12 cellular contexts compared by ENCODE assay signal in genomic region chr22:19663821-19664325, GRCh38. TPM values are rescaled to one million over a fixed set of nuclear protein-coding genes. Genes with fewer than 3 reads are reported as not detected.
DNase-seq lines count a peak whose midpoint lies in the region; ATAC-seq and TF ChIP-seq lines count a peak whose summit lies in the region.
"Had no signal": no experiment of that assay in that cellular context is flagged by ENCODE, and none has a peak within 500 bp of the region (broad histone marks: within the 10 kb centered on the region; RNA-seq: fewer than 3 reads in every experiment).

No MANE protein-coding gene starts in this region.

- peaks cover 4% of the 10 kb centered on the region for H3K4me1 ChIP-seq in smooth muscle cell (ENCODE audit: low read depth)

- H3K27ac ChIP-seq in smooth muscle cell (ENCODE audit: low read depth): no peak overlapping the region
- H3K27ac ChIP-seq: KMS-11, skin epidermis, suprapubic skin had no signal

- DNase-seq in GOT3 (lab: John Stamatoyannopoulos, UW) (peak; percentile 29), NCI-H69 (lab: John Stamatoyannopoulos, UW) (peak; percentile 92), fibroblast of gingiva (ENCODE audit: low read depth) (peak; percentile 38), smooth muscle cell (lab: John Stamatoyannopoulos, UW; ENCODE audit: unreplicated experiment) (no peak), dermis blood vessel endothelial cell (no peak), HPDE6-E6E7 (ENCODE audit: extremely low spot score) (no peak)
- DNase-seq in activated CD4-positive, alpha-beta T cell treated with anti-CD3 and anti-CD28 coated beads for 1 hour: no peak
- DNase-seq: immature natural killer cell had no signal

- no peak for TF ChIP-seq CTCF in smooth muscle cell (IDR thresholded peaks at IDR 0.05; ENCODE audit: borderline replicate concordance, insufficient read depth, poor library complexity, severe bottlenecking)

- H3K36me3 ChIP-seq in smooth muscle cell (ENCODE audit: low read depth): no peaks in the 10 kb centered on the region
- H3K36me3 ChIP-seq: suprapubic skin had no signal

- no peaks in the 10 kb centered on the region for H4K20me1 ChIP-seq in smooth muscle cell (ENCODE audit: low read depth)

- H3K27me3 ChIP-seq in smooth muscle cell (ENCODE audit: low read depth): no peaks in the 10 kb centered on the region
- H3K27me3 ChIP-seq: suprapubic skin had no signal

- no peak for ATAC-seq in HG02623 (IDR thresholded peaks at IDR 0.05; ENCODE audit: unreplicated experiment)

- H2AFZ ChIP-seq in smooth muscle cell (ENCODE audit: low read depth): no peak overlapping the region

- no peak overlapping the region for H3K9ac ChIP-seq in smooth muscle cell (ENCODE audit: low read depth)
- H3K9ac ChIP-seq: KMS-11 had no signal

- H3K79me2 ChIP-seq in smooth muscle cell (ENCODE audit: low read depth): no peaks in the 10 kb centered on the region

- H3K4me3 ChIP-seq in smooth muscle cell: no peak overlapping the region
- H3K4me3 ChIP-seq: skin epidermis, suprapubic skin had no signal

- WGBS in smooth muscle cell (ENCODE audit: low lambda C conversion rate): 43% methylated on average over 14 of the region's 14 CpGs

- H3F3A ChIP-seq in smooth muscle cell (ENCODE audit: low read depth): no peaks in the 10 kb centered on the region

- no peaks in the 10 kb centered on the region for H3K9me3 ChIP-seq in smooth muscle cell (replicated peaks; ENCODE audit: low read depth)
- H3K9me3 ChIP-seq: suprapubic skin had no signal

- H3K4me2 ChIP-seq in smooth muscle cell: peak overlapping the region; percentile 32
- H3K4me2 ChIP-seq: KMS-11 had no signal

RNA-seq across cellular contexts. Expression of gene SEPTIN5, which starts 50.4 kb away (rescaled TPM):
- total RNA-seq in smooth muscle cell: 19.9 and 26.6 TPM in 2 replicates
- polyA plus RNA-seq in smooth muscle cell: 41.5 and 64.1 TPM in 2 replicates
- total RNA-seq in dermis blood vessel endothelial cell: 25.3 and 29.3 TPM in 2 replicates

RNA-seq across cellular contexts. Expression of gene GP1BB, which starts 59.5 kb away (rescaled TPM):
- total RNA-seq in smooth muscle cell: 0.94 and 3.0 TPM in 2 replicates
- 6.7 and 9.7 TPM in 2 replicates for polyA plus RNA-seq in smooth muscle cell
- 5.3 and 5.4 TPM in 2 replicates for total RNA-seq in dermis blood vessel endothelial cell

Comparison
In these comparisons a context has a peak if more than half of its experiments do, and no peak if none do; other contexts are left out.
1. DNase-seq: peak in GOT3 (single experiment), NCI-H69 (single experiment) and fibroblast of gingiva (single experiment); none in smooth muscle cell (single experiment), dermis blood vessel endothelial cell (single experiment), HPDE6-E6E7 (single experiment) and activated CD4-positive, alpha-beta T cell treated with anti-CD3 and anti-CD28 coated beads for 1 hour (single experiment).